ENCODE assay signal across 8 cellular contexts in genomic region chr16:67013238-67013822, GRCh38. TPM values are rescaled to one million over a fixed set of nuclear protein-coding genes. Genes with fewer than 3 reads are reported as not detected.
DNase-seq lines count a peak whose midpoint lies in the region; ATAC-seq, FAIRE-seq and TF ChIP-seq lines count a peak whose summit lies in the region.

No MANE protein-coding gene starts in this region.

- no peaks in the 10 kb centered on the region for H3K27me3 ChIP-seq in SK-N-SH (ENCODE audit: insufficient read depth)
- peaks cover 3 to 10% of the 10 kb centered on the region in 2 donors for H3K27me3 ChIP-seq in stomach smooth muscle (ENCODE audit: control insufficient read depth in 1 of 2, insufficient read depth in 2 of 2, low read length in 2 of 2)

- H3K79me2 ChIP-seq in SK-N-SH (ENCODE audit: insufficient read depth): no peaks in the 10 kb centered on the region

- POLR2A ChIA-PET in SK-N-SH (lab: Yijun Ruan, JAX): interaction anchor here (0.6 to 1.2 kb wide), 4 partner anchors 93 to 235 kb away, joined by 3 to 4 read pairs (median 4); partner anchors contain the start of genes B3GNT9 and SLC9A5
- POLR2A ChIA-PET in activated CD4-positive, alpha-beta memory T cell treated with anti-CD3 and anti-CD28 coated beads, Interleukin-2, amount 10 ng/mL, durations not matched to agents 7 days and 5 days (lab: Charles Lee): interaction anchor here (0.6 to 6.6 kb wide), 38 partner anchors 9 to 545 kb away, joined by 3 to 106 read pairs (median 5); partner anchors contain the start of genes B3GNT9, CBFB, CES3 and CES4A

- H3K9me2 ChIP-seq in SK-N-SH: no peaks in the 10 kb centered on the region

- H2AFZ ChIP-seq in SK-N-SH (ENCODE audit: low read depth): peak overlapping the region; percentile 83; the same call in 1 of the 2 replicates

- H3K9me3 Mint-ChIP-seq in activated CD4-positive, alpha-beta memory T cell treated with anti-CD3 and anti-CD28 coated beads, Interleukin-2, amount 10 ng/mL, durations not matched to agents 7 days and 5 days: no peaks in the 10 kb centered on the region

- no peaks in the 10 kb centered on the region for H4K20me1 ChIP-seq in SK-N-SH (ENCODE audit: insufficient read depth)

- H3K9ac ChIP-seq in SK-N-SH: no peak overlapping the region
- no peak overlapping the region for H3K9ac ChIP-seq in stomach smooth muscle (ENCODE audit: low read length in 2 of 2)

- ATAC-seq in SK-N-SH treated with all-trans-retinoic acid at 6 μM for 48 hours: no peak

- no peaks in the 10 kb centered on the region for H3K36me3 ChIP-seq in SK-N-SH (replicated peaks in 1 of 2; ENCODE audit: control insufficient read depth in 1 of 2, insufficient read depth in 2 of 2, low read length in 1 of 2)
- no peaks in the 10 kb centered on the region for H3K36me3 ChIP-seq in stomach smooth muscle (ENCODE audit: control insufficient read depth in 2 of 2, insufficient read depth in 2 of 2, low read length in 2 of 2)

- peaks cover 10% of the 10 kb centered on the region for H3F3A ChIP-seq in SK-N-SH (replicated peaks; ENCODE audit: insufficient read depth)

- no peak for FAIRE-seq in frontal cortex (lab: Jason Lieb, UNC)

- CTCF ChIA-PET in SK-N-SH (lab: Yijun Ruan, JAX): interaction anchor here (0.5 to 23.0 kb wide), 22 partner anchors 12 to 222 kb away, joined by 3 to 470 read pairs (median 4); partner anchors contain the start of genes B3GNT9, FBXL8, MATCAP1 and NOL3
- CTCF ChIA-PET in activated CD4-positive, alpha-beta memory T cell treated with anti-CD3 and anti-CD28 coated beads, Interleukin-2, amount 10 ng/mL, durations not matched to agents 7 days and 5 days (lab: Charles Lee): interaction anchor here (0.6 to 4.3 kb wide), 24 partner anchors 9 to 214 kb away, joined by 3 to 23 read pairs (median 6); partner anchors contain the start of genes CBFB, CES3, CES4A and FBXL8

- TF ChIP-seq EP300 in SK-N-SH (IDR thresholded peaks at IDR 0.05; ENCODE audit: borderline replicate concordance in 1 of 2, low read depth in 1 of 2, low read length in 1 of 2): no peak

- H3K4me3 ChIP-seq in SK-N-SH (ENCODE audit: low read depth in 2 of 2, low read length in 1 of 2): peak overlapping the region; percentile 43 to 44; a peak in 3 of 4 replicates
- peak overlapping the region; percentile 52 for H3K4me3 ChIP-seq in iPS-18c (ENCODE audit: insufficient read depth, low read depth, low read length)
- H3K4me3 ChIP-seq in stomach smooth muscle (ENCODE audit: low read length in 2 of 2): peak overlapping the region; percentile 2 to 73

- no peak for DNase-seq in SK-N-SH
- DNase-seq in activated CD4-positive, alpha-beta memory T cell treated with anti-CD3 and anti-CD28 coated beads, Interleukin-2, amount 10 ng/mL, durations not matched to agents 7 days and 5 days: no peak
- no peak for DNase-seq in DMS79 treated with DMSO at 0.1 percent for 48 hours (lab: John Stamatoyannopoulos, UW)
- no peak for DNase-seq in GM03348 (ENCODE audit: low spot score)
- no peak for DNase-seq in frontal cortex (ENCODE audit: low spot score in 2 of 2)

- TF ChIP-seq RAD21 in SK-N-SH (IDR thresholded peaks at IDR 0.05; ENCODE audit: low read length): no peak

- peak overlapping the region; percentile 71 for H3K4me2 ChIP-seq in SK-N-SH

- peak overlapping the region; percentile 82 for H3K27ac Mint-ChIP-seq in activated CD4-positive, alpha-beta memory T cell treated with anti-CD3 and anti-CD28 coated beads, Interleukin-2, amount 10 ng/mL, durations not matched to agents 7 days and 5 days

- peak overlapping the region; percentile 89 for H3K4me3 Mint-ChIP-seq in activated CD4-positive, alpha-beta memory T cell treated with anti-CD3 and anti-CD28 coated beads, Interleukin-2, amount 10 ng/mL, durations not matched to agents 7 days and 5 days

- H3K4me1 Mint-ChIP-seq in activated CD4-positive, alpha-beta memory T cell treated with anti-CD3 and anti-CD28 coated beads, Interleukin-2, amount 10 ng/mL, durations not matched to agents 7 days and 5 days: peaks cover 51% of the 10 kb centered on the region

- peaks cover 18% of the 10 kb centered on the region for H3K36me3 Mint-ChIP-seq in activated CD4-positive, alpha-beta memory T cell treated with anti-CD3 and anti-CD28 coated beads, Interleukin-2, amount 10 ng/mL, durations not matched to agents 7 days and 5 days (ENCODE audit: low read depth)

- 49% methylated on average over 11 of the region's 21 CpGs for WGBS in SK-N-SH (ENCODE audit: low lambda C conversion rate)

- H3K27ac ChIP-seq in SK-N-SH (ENCODE audit: low read depth in 2 of 2, low read length in 1 of 2): no peak overlapping the region
- H3K27ac ChIP-seq in stomach smooth muscle (ENCODE audit: low read length): no peak overlapping the region

- H3K27me3 Mint-ChIP-seq in activated CD4-positive, alpha-beta memory T cell treated with anti-CD3 and anti-CD28 coated beads, Interleukin-2, amount 10 ng/mL, durations not matched to agents 7 days and 5 days: no peaks in the 10 kb centered on the region

- H3K4me1 ChIP-seq in SK-N-SH (ENCODE audit: control insufficient read depth in 1 of 2, insufficient read depth in 2 of 2, low read depth in 1 of 2, low read length in 1 of 2) (peaks cover 8 to 11% of the 10 kb centered on the region in 2 experiments; a peak in 1 of 4 replicates), stomach smooth muscle (ENCODE audit: control insufficient read depth, insufficient read depth, low read length) (peaks cover 18% of the 10 kb centered on the region)

- H3K9me3 ChIP-seq in SK-N-SH (no peaks in the 10 kb centered on the region), iPS-18c (ENCODE audit: control insufficient read depth, insufficient read depth, low read length) (no peaks in the 10 kb centered on the region), stomach smooth muscle (ENCODE audit: control insufficient read depth in 2 of 2, low read length in 2 of 2) (no peaks in the 10 kb centered on the region)

- TF ChIP-seq CTCF in SK-N-SH (IDR thresholded peaks at IDR 0.05): no peak

TF ChIP-seq in SK-N-SH, 30 proteins besides CTCF, POLR2A, EP300 and RAD21:
- TF ChIP-seq GATA2 (CRISPR knock-in tag; IDR thresholded peaks at IDR 0.05) (no peak), SIN3A (IDR thresholded peaks at IDR 0.05; ENCODE audit: borderline replicate concordance, low read depth, low read length) (no peak), POLR2AphosphoS5 (IDR thresholded peaks at IDR 0.05; ENCODE audit: low read depth, low read length) (no peak), RXRA (IDR thresholded peaks at IDR 0.05; ENCODE audit: borderline replicate concordance, low read depth) (no peak), CHD2 (IDR thresholded peaks at IDR 0.05; ENCODE audit: low read length, partially characterized antibody) (no peak)

TF ChIP-seq in SK-N-SH treated with all-trans-retinoic acid at 6 μM for 48 hours, 23 proteins besides CTCF, POLR2A, EP300 and RAD21:
- TF ChIP-seq OSR1 (CRISPR knock-in tag; IDR thresholded peaks at IDR 0.05) (no peak), ZNF70 (CRISPR knock-in tag; IDR thresholded peaks at IDR 0.05) (no peak), ARNTL (CRISPR knock-in tag; IDR thresholded peaks at IDR 0.05; ENCODE audit: borderline replicate concordance, low read depth) (no peak)
TF ChIP-seq in SK-N-SH treated with all-trans-retinoic acid at 6 μM for 48 hours: peak in this region for 0.

RNA-seq across cellular contexts. Expression of gene CBFB, which starts 15.6 kb away (rescaled TPM):
- 38.8 and 40.1 TPM in 2 replicates for polyA plus RNA-seq in SK-N-SH (2012; rRNA removed)
- polyA plus RNA-seq in SK-N-SH (2012; cell fraction: cytosol; rRNA removed): 53.2 and 79.2 TPM in 2 replicates
- 23.6 and 34.2 TPM in 2 replicates for polyA plus RNA-seq in SK-N-SH (2012; cell fraction: nucleus; rRNA removed)
- 100 to 1,000 TPM; 236 to 238 TPM for total RNA-seq in activated CD4-positive, alpha-beta memory T cell treated with anti-CD3 and anti-CD28 coated beads, Interleukin-2, amount 10 ng/mL, durations not matched to agents 7 days and 5 days
- total RNA-seq in frontal cortex: 55.0 TPM

RNA-seq across cellular contexts. Expression of gene CES4A, which starts 24.9 kb away (rescaled TPM):
- 7.3 and 13.2 TPM in 2 replicates for polyA plus RNA-seq in SK-N-SH (2012; rRNA removed)
- 1.8 and 2.6 TPM in 2 replicates for polyA plus RNA-seq in SK-N-SH (2012; cell fraction: cytosol; rRNA removed)
- polyA plus RNA-seq in SK-N-SH (2012; cell fraction: nucleus; rRNA removed): 86.2 and 87.9 TPM in 2 replicates
- total RNA-seq in activated CD4-positive, alpha-beta memory T cell treated with anti-CD3 and anti-CD28 coated beads, Interleukin-2, amount 10 ng/mL, durations not matched to agents 7 days and 5 days: 10 to 100 TPM; 37.8 to 39.3 TPM
- total RNA-seq in frontal cortex: 9.0 TPM

RNA-seq across cellular contexts. Expression of gene CES3, which starts 52.3 kb away (rescaled TPM):
- 1.4 and 1.8 TPM in 2 replicates for polyA plus RNA-seq in SK-N-SH (2012; rRNA removed)
- 0.32 and 0.37 TPM in 2 replicates for polyA plus RNA-seq in SK-N-SH (2012; cell fraction: cytosol; rRNA removed)
- 12.0 and 13.8 TPM in 2 replicates for polyA plus RNA-seq in SK-N-SH (2012; cell fraction: nucleus; rRNA removed)
- total RNA-seq in activated CD4-positive, alpha-beta memory T cell treated with anti-CD3 and anti-CD28 coated beads, Interleukin-2, amount 10 ng/mL, durations not matched to agents 7 days and 5 days: 1 to 10 TPM; 6.1 to 6.3 TPM
- under 0.01 TPM for total RNA-seq in frontal cortex
